ENCODE assay signal across 8 cellular contexts in the genomic region with DNA sequence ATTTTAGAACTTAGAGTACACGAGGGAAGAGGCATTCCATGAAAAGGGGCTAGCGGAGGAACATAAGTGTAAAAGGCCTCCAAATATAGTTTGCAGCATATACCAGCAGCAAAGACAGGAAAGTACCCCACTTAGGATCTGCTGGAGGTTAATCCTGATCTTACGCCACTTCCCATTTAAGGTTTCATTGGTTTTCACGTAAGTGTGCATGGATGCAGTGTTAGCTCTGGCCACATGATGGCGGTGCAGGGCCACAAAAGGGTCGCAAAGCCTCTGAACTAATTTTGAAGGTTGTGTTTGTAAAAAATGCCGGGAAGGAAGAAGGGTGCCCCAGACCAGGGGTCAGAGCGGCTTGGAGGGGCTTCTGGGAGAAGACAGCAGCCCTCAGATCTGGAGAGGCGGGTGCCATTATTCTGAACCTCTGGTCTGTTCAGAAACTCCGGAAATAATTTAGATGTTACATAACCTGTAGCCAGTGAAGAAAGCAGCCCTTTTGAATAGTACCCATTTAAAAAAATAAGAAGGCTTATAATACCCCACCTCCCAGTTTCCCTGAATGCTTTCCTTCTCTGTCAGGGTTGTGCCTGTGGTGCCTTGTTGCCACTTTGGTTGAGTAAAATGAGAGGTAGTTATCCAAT. TPM values are rescaled to one million over a fixed set of nuclear protein-coding genes. Genes with fewer than 3 reads are reported as not detected.
DNase-seq lines count a peak whose midpoint lies in the region; ATAC-seq and TF ChIP-seq lines count a peak whose summit lies in the region.

No MANE protein-coding gene starts in this region.

- DNase-seq in A172 (ENCODE audit: low spot score) (peak; percentile 62), NCI-H1694 (lab: John Stamatoyannopoulos, UW) (peak; percentile 70), T-helper 17 cell (peak; percentile 10 to 38 (median 17)), body of pancreas (peak; percentile 73 to 83 (median 78)), iPS DF 4.7 (ENCODE audit: extremely low read depth, low spot score) (peak; percentile 25), skeletal muscle cell (ENCODE audit: low read depth) (peak; percentile 14)

- ATAC-seq in GM18505 (IDR thresholded peaks at IDR 0.05; ENCODE audit: unreplicated experiment) (peak; percentile 75), HG02943 (IDR thresholded peaks at IDR 0.05; ENCODE audit: low read depth, unreplicated experiment) (peak; percentile 65), T-helper 17 cell (peak; percentile 68), body of pancreas (peak; percentile 89)

- no peak overlapping the region for H3K4me3 ChIP-seq in body of pancreas
- no peak overlapping the region for H3K4me3 ChIP-seq in skeletal muscle cell (ENCODE audit: low read depth, low read length)

- peaks cover 14% of the 10 kb centered on the region for H3K4me1 ChIP-seq in body of pancreas

- peaks cover 57% of the 10 kb centered on the region for H3K27me3 Mint-ChIP-seq in T-helper 17 cell

- H3K36me3 ChIP-seq in body of pancreas (replicated peaks in 1 of 2; ENCODE audit: insufficient read depth in 1 of 2, low read depth in 2 of 2): no peaks in the 10 kb centered on the region

- peak; percentile 78 to 96 (median 95) for TF ChIP-seq CTCF in body of pancreas (IDR thresholded peaks at IDR 0.05)

- no peak for TF ChIP-seq POLR2A in GM18505 (IDR thresholded peaks at IDR 0.05; ENCODE audit: borderline replicate concordance, extremely low read depth, insufficient read depth, insufficient read length)
- TF ChIP-seq POLR2A in body of pancreas (IDR thresholded peaks at IDR 0.05): no peak

- no peaks in the 10 kb centered on the region for H3K27me3 ChIP-seq in body of pancreas

- intact Hi-C loops in body of pancreas (cut with DNase I): no loop called here

- peak overlapping the region; percentile 14 for H3K27ac Mint-ChIP-seq in T-helper 17 cell

- H3K36me3 Mint-ChIP-seq in T-helper 17 cell (ENCODE audit: low read depth): peaks cover 2% of the 10 kb centered on the region

- H3K4me1 Mint-ChIP-seq in T-helper 17 cell: peaks cover 10% of the 10 kb centered on the region

- no peak overlapping the region for H3K4me3 Mint-ChIP-seq in T-helper 17 cell

- H3K9me3 ChIP-seq in T-helper 17 cell (ENCODE audit: control insufficient read depth, low read length, poor library complexity, severe bottlenecking): no peaks in the 10 kb centered on the region
- H3K9me3 ChIP-seq in body of pancreas: no peaks in the 10 kb centered on the region

- 2 to 3% methylated on average over 10 of the region's 10 CpGs for WGBS in body of pancreas, 2 donors

- H3K27ac ChIP-seq in body of pancreas: peak overlapping the region in 2 of 4 donors; percentile 28 to 61

RNA-seq across cellular contexts. Expression of gene TLR4, which starts 59.5 kb away (rescaled TPM):
- total RNA-seq in A172 (2014; rRNA removed; shearing (Covaris generic)): 11.6 and 18.5 TPM in 2 replicates
- total RNA-seq in T-helper 17 cell (1 to 10 TPM in 1 of 2 donors, under 1 TPM in 1; 0.39 to 1.8 TPM), body of pancreas (1 to 10 TPM; 5.2 to 7.6 TPM)

Comparison
In these comparisons a context has a peak if more than half of its experiments do, and no peak if none do; other contexts are left out.
1. DNase-seq: peak in every context shown above with its lines; median percentile 78 in body of pancreas; 70 in NCI-H1694; 62 in A172; 25 in iPS DF 4.7; 17 in T-helper 17 cell; 14 in skeletal muscle cell.